Comparison of ENCODE assay signal across 18 cellular contexts in the genomic region with DNA sequence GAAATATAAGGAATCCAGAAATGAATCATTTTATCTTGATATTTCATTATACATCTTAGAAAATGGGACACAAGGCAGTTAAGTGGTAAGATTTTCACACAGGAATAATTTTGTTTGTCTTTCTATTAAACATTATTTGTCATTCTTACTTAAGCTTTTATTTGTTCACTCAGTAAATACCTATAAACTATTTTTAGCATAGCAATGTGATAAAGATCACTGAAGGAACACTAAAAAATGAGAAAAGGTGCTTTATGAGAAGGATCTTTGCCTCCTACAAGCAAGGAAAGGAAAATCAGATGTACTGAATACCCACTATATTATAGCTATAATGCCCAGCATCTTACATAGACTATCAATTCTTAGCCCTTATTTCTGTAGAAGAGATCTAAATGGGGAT.
"Had no signal": no experiment of that assay in that cellular context is flagged by ENCODE, and none has a peak within 500 bp of the region (broad histone marks: within the 10 kb centered on the region; RNA-seq: fewer than 3 reads in every experiment).

No MANE protein-coding gene starts in this region.

- ATAC-seq: foreskin keratinocyte, gastroesophageal sphincter, heart left ventricle, left cardiac atrium, left lung, left ventricle myocardium superior, lower lobe of right lung, mucosa of descending colon had no signal

- H3K4me1 ChIP-seq: esophagus muscularis mucosa, foreskin keratinocyte, gastroesophageal sphincter, heart left ventricle, left lung, lower lobe of right lung had no signal

- H3K4me3 ChIP-seq: coronary artery, dorsolateral prefrontal cortex, esophagus muscularis mucosa, gastroesophageal sphincter, heart left ventricle, left lung, lower lobe of right lung, mucosa of descending colon had no signal

- H3K9me3 Mint-ChIP-seq: mesothelial cell of epicardium, naive B cell had no signal

- H3K27ac ChIP-seq: coronary artery, dorsolateral prefrontal cortex, esophagus muscularis mucosa, foreskin keratinocyte, gastroesophageal sphincter, heart left ventricle, left lung, lower lobe of right lung had no signal

- H3K4me3 Mint-ChIP-seq: mesothelial cell of epicardium, naive B cell had no signal

- H3K36me3 ChIP-seq: esophagus muscularis mucosa, gastroesophageal sphincter, heart left ventricle, left lung, lower lobe of right lung had no signal

- H3K27me3 ChIP-seq: dorsolateral prefrontal cortex, esophagus muscularis mucosa, foreskin keratinocyte, gastroesophageal sphincter, heart left ventricle, left lung had no signal

- H3K27ac Mint-ChIP-seq: mesothelial cell of epicardium, naive B cell had no signal

- DNase-seq: dermis blood vessel endothelial cell; dorsolateral prefrontal cortex; effector CD4-positive, alpha-beta T cell; effector memory CD4-positive, alpha-beta T cell; foreskin keratinocyte; heart left ventricle; hippocampal formation; left cardiac atrium; left lung; left ventricle myocardium superior; lower lobe of right lung; mesenchymal stem cell; mucosa of descending colon; naive B cell had no signal

- H3K36me3 Mint-ChIP-seq: mesothelial cell of epicardium, naive B cell had no signal

- H3K4me1 Mint-ChIP-seq: mesothelial cell of epicardium, naive B cell had no signal

- H3K9me3 ChIP-seq: esophagus muscularis mucosa, gastroesophageal sphincter, heart left ventricle, left lung, lower lobe of right lung, mucosa of descending colon had no signal
